19 cellular contexts compared by ENCODE assay signal in the genomic region with DNA sequence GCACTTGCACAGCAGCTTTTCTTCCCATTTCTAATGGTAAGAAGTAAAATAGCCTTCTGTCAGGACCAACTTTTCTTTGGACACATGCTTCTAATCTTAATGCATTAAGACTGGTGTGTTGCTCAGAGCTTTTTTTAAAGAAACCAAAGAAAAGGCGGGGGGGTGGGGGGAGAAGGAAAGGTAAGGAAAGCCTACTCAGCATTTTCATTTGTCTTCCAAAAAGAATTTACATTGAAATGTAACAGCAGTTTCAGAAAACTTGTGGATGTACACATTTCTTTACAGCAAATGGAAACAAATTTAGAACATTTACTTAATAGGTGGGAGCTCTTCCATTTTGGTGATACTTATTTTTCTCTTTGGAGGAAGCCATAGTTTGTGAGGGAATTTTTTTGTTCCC. TPM values are rescaled to one million over a fixed set of nuclear protein-coding genes. Genes with fewer than 3 reads are reported as not detected.
DNase-seq lines count a peak whose midpoint lies in the region; ATAC-seq and TF ChIP-seq lines count a peak whose summit lies in the region.
"Had no signal": no experiment of that assay in that cellular context is flagged by ENCODE, and none has a peak within 500 bp of the region (broad histone marks: within the 10 kb centered on the region; RNA-seq: fewer than 3 reads in every experiment).

No MANE protein-coding gene starts in this region.

- no CpG with 5 or more reads among the region's 1 CpG for WGBS in H9 (ENCODE audit: extremely low coverage, insufficient read length, low lambda C conversion rate)
- 69% methylated on average over 1 of the region's 1 CpG for WGBS in hepatocyte (ENCODE audit: low lambda C conversion rate, missing lambda C conversion rate)
- WGBS in smooth muscle cell (ENCODE audit: low lambda C conversion rate), result 74% methylated on average over 1 of the region's 1 CpG
- no CpG with 5 or more reads among the region's 1 CpG for WGBS in trophoblast cell (ENCODE audit: extremely low coverage, insufficient coverage, insufficient read length)

- H3K79me2 ChIP-seq in H9 (ENCODE audit: insufficient read depth, low read length) (peaks cover 8% of the 10 kb centered on the region; the same call in 1 of the 2 replicates), Karpas-422 (ENCODE audit: low read length) (peaks cover 93% of the 10 kb centered on the region), hepatocyte (peaks cover 88% of the 10 kb centered on the region), smooth muscle cell (ENCODE audit: low read depth) (peaks cover 86% of the 10 kb centered on the region), trophoblast cell (ENCODE audit: control insufficient read depth, insufficient read depth, low read length, poor library complexity) (no peaks in the 10 kb centered on the region)

- no peak overlapping the region for H2BK20ac ChIP-seq in H9 (ENCODE audit: low read depth, low read length, poor library complexity, severe bottlenecking)

- H3K56ac ChIP-seq in H9 (ENCODE audit: insufficient read length, low read depth, low read length), result no peak overlapping the region

- no peak overlapping the region for H3K4me3 ChIP-seq in Karpas-422 (ENCODE audit: low read length)
- H3K4me3 ChIP-seq in hepatocyte, result no peak overlapping the region
- no peak overlapping the region for H3K4me3 ChIP-seq in smooth muscle cell
- H3K4me3 ChIP-seq in trophoblast cell (ENCODE audit: low read depth, low read length), result no peak overlapping the region

- H2AFZ ChIP-seq in H9 (ENCODE audit: low read length), result no peak overlapping the region
- H2AFZ ChIP-seq in Karpas-422 (ENCODE audit: low read length), result no peak overlapping the region
- H2AFZ ChIP-seq in hepatocyte, result no peak overlapping the region
- H2AFZ ChIP-seq in smooth muscle cell (ENCODE audit: low read depth), result no peak overlapping the region
- H2AFZ ChIP-seq in trophoblast cell (ENCODE audit: insufficient read depth, low read length, poor library complexity), result no peak overlapping the region

- DNase-seq in H9 (no peak), Karpas-422 (no peak), hepatocyte (ENCODE audit: low spot score) (no peak), smooth muscle cell (lab: John Stamatoyannopoulos, UW; ENCODE audit: unreplicated experiment) (no peak), trophoblast cell (no peak), COR-L47 (lab: John Stamatoyannopoulos, UW) (no peak)
- DNase-seq: AML-193; C1 segment of cervical spinal cord; Calu3; CD8-positive, alpha-beta T cell; GDM1; MM.1S; NCI-H1048; NCI-H1417 treated with DMSO at 0.1 percent for 48 hours; NCI-H187; NCI-H2107; T-cell had no signal

- H4K20me1 ChIP-seq in H9 (ENCODE audit: control insufficient read depth, insufficient read depth, insufficient read length) (no peaks in the 10 kb centered on the region), Karpas-422 (ENCODE audit: insufficient read depth, low read depth, low read length) (peaks cover 12% of the 10 kb centered on the region; the same call in 1 of the 2 replicates), hepatocyte (ENCODE audit: insufficient read depth, poor library complexity, severe bottlenecking) (no peaks in the 10 kb centered on the region), smooth muscle cell (ENCODE audit: low read depth) (peaks cover 95% of the 10 kb centered on the region)

- H3K27ac ChIP-seq in H9 (ENCODE audit: insufficient read length, low read depth, low read length), result peak overlapping the region; percentile 30
- peak overlapping the region; percentile 40 for H3K27ac ChIP-seq in Karpas-422 (ENCODE audit: low read length)
- no peak overlapping the region for H3K27ac ChIP-seq in hepatocyte
- no peak overlapping the region for H3K27ac ChIP-seq in smooth muscle cell (ENCODE audit: low read depth)
- H3K27ac ChIP-seq in trophoblast cell (ENCODE audit: low read depth, low read length), result no peak overlapping the region

- H4K12ac ChIP-seq in trophoblast cell (ENCODE audit: low read depth, low read length), result no peak overlapping the region

- H3K14ac ChIP-seq in H9 (ENCODE audit: insufficient read depth, low read length), result no peak overlapping the region
- no peak overlapping the region for H3K14ac ChIP-seq in trophoblast cell (ENCODE audit: low read length)

- no peak for ATAC-seq in HG02623 (IDR thresholded peaks at IDR 0.05; ENCODE audit: unreplicated experiment)
- ATAC-seq: CD8-positive, alpha-beta T cell; Panc1; T-cell had no signal

- H3K27me3 ChIP-seq in H9 (ENCODE audit: insufficient read depth, low read length) (no peaks in the 10 kb centered on the region), Karpas-422 (ENCODE audit: low read length) (no peaks in the 10 kb centered on the region), hepatocyte (no peaks in the 10 kb centered on the region), smooth muscle cell (ENCODE audit: low read depth) (no peaks in the 10 kb centered on the region), trophoblast cell (ENCODE audit: insufficient read depth, low read length) (no peaks in the 10 kb centered on the region)

- H3K4me2 ChIP-seq in H9 (ENCODE audit: insufficient read depth, insufficient read length, low read length) (no peak overlapping the region), Karpas-422 (ENCODE audit: low read depth, low read length, poor library complexity, severe bottlenecking) (no peak overlapping the region), hepatocyte (peak overlapping the region; percentile 1), smooth muscle cell (no peak overlapping the region), trophoblast cell (ENCODE audit: low read length) (no peak overlapping the region)

- H3K9ac ChIP-seq in H9 (ENCODE audit: extremely low read depth, insufficient read length, low read length), result no peak overlapping the region
- no peak overlapping the region for H3K9ac ChIP-seq in Karpas-422 (ENCODE audit: low read length)
- H3K9ac ChIP-seq in smooth muscle cell (ENCODE audit: low read depth), result no peak overlapping the region
- H3K9ac ChIP-seq in trophoblast cell (ENCODE audit: low read length), result no peak overlapping the region

- H3K23ac ChIP-seq in H9 (ENCODE audit: insufficient read length, low read depth, low read length), result no peak overlapping the region
- H3K23ac ChIP-seq in trophoblast cell (ENCODE audit: low read length), result no peak overlapping the region

- peak overlapping the region in 2 of 3 experiments; percentile 15 to 75; a peak in 3 of 7 replicates for H3K27ac Mint-ChIP-seq in H9
- H3K27ac Mint-ChIP-seq: CD8-positive, alpha-beta T cell; T-cell had no signal

- H4K8ac ChIP-seq in H9 (replicated peaks; ENCODE audit: insufficient read length, low read depth, low read length) (no peak overlapping the region), trophoblast cell (ENCODE audit: low read depth, low read length) (no peak overlapping the region)

- H2BK12ac ChIP-seq in H9 (ENCODE audit: insufficient read length, low read depth, low read length), result no peak overlapping the region
- H2BK12ac ChIP-seq in trophoblast cell (ENCODE audit: low read length), result no peak overlapping the region

- H2BK120ac ChIP-seq in H9 (ENCODE audit: low read depth, low read length, poor library complexity, severe bottlenecking), result no peak overlapping the region
- H2BK120ac ChIP-seq in trophoblast cell (ENCODE audit: insufficient read depth, low read length, poor library complexity), result no peak overlapping the region

- TF ChIP-seq CTCF in H9 (conservative IDR thresholded peaks at IDR 0.05) (no peak), hepatocyte (IDR thresholded peaks at IDR 0.05; ENCODE audit: poor library complexity) (no peak), smooth muscle cell (IDR thresholded peaks at IDR 0.05; ENCODE audit: borderline replicate concordance, insufficient read depth, poor library complexity, severe bottlenecking) (no peak)

- H3K9me2 ChIP-seq in Karpas-422 (replicated peaks; ENCODE audit: insufficient read depth, low read length), result no peaks in the 10 kb centered on the region
- no peaks in the 10 kb centered on the region for H3K9me2 ChIP-seq in hepatocyte (replicated peaks; ENCODE audit: insufficient read depth)

- H2BK15ac ChIP-seq in H9 (ENCODE audit: low read depth, low read length), result no peak overlapping the region

- no peak overlapping the region for H4K5ac ChIP-seq in H9 (ENCODE audit: insufficient read length, low read depth, low read length)

- H2AK5ac ChIP-seq in H9 (ENCODE audit: insufficient read length, low read length) (no peak overlapping the region), trophoblast cell (ENCODE audit: low read length) (no peak overlapping the region)

- no peak overlapping the region for H3T11ph ChIP-seq in H9 (ENCODE audit: low read length)

- H3F3A ChIP-seq in smooth muscle cell (ENCODE audit: low read depth), result no peaks in the 10 kb centered on the region

- H3K4me1 ChIP-seq in H9 (ENCODE audit: insufficient read depth, low read length), result peaks cover 6% of the 10 kb centered on the region
- peaks cover 61% of the 10 kb centered on the region for H3K4me1 ChIP-seq in Karpas-422 (ENCODE audit: low read length)
- peaks cover 7% of the 10 kb centered on the region for H3K4me1 ChIP-seq in hepatocyte (ENCODE audit: insufficient read depth)
- peaks cover 11% of the 10 kb centered on the region for H3K4me1 ChIP-seq in smooth muscle cell (ENCODE audit: low read depth)
- H3K4me1 ChIP-seq in trophoblast cell (ENCODE audit: control insufficient read depth in 1 of 2, insufficient read depth in 2 of 2, low read length in 2 of 2), result no peaks in the 10 kb centered on the region

- peaks cover 14 to 22% of the 10 kb centered on the region in 2 experiments for H3K9me3 Mint-ChIP-seq in H9
- H3K9me3 Mint-ChIP-seq: CD8-positive, alpha-beta T cell had no signal

- H3K4ac ChIP-seq in H9 (ENCODE audit: low read depth, low read length) (no peak overlapping the region), trophoblast cell (ENCODE audit: low read depth, low read length) (no peak overlapping the region)

- H4K91ac ChIP-seq in H9 (ENCODE audit: insufficient read length, low read depth, low read length) (no peak overlapping the region), trophoblast cell (ENCODE audit: low read depth, low read length) (no peak overlapping the region)

- H3K36me3 Mint-ChIP-seq in H9 (ENCODE audit: insufficient read depth in 1 of 3, low read depth in 3 of 3), result peaks cover 11 to 24% (median 19%) of the 10 kb centered on the region in 3 experiments

- H3K18ac ChIP-seq in H9 (ENCODE audit: insufficient read length, low read depth, low read length) (no peak overlapping the region), trophoblast cell (ENCODE audit: low read length) (no peak overlapping the region)

- H3K79me1 ChIP-seq in H9 (ENCODE audit: insufficient read depth, low read depth, low read length, poor library complexity, severe bottlenecking), result peaks cover 4% of the 10 kb centered on the region
- no peaks in the 10 kb centered on the region for H3K79me1 ChIP-seq in trophoblast cell (ENCODE audit: low read length)

- H3K27me3 Mint-ChIP-seq in H9 (ENCODE audit: low read depth), result no peaks in the 10 kb centered on the region
- H3K27me3 Mint-ChIP-seq: T-cell had no signal

- H3K9me3 ChIP-seq in H9 (ENCODE audit: control insufficient read depth, low read depth, low read length), result no peaks in the 10 kb centered on the region
- no peaks in the 10 kb centered on the region for H3K9me3 ChIP-seq in Karpas-422 (ENCODE audit: low read length)
- H3K9me3 ChIP-seq in hepatocyte (ENCODE audit: low read depth), result no peaks in the 10 kb centered on the region
- H3K9me3 ChIP-seq in smooth muscle cell (replicated peaks; ENCODE audit: low read depth), result no peaks in the 10 kb centered on the region
- no peaks in the 10 kb centered on the region for H3K9me3 ChIP-seq in trophoblast cell (ENCODE audit: insufficient read depth, low read depth, low read length)

- no peaks in the 10 kb centered on the region for H3K23me2 ChIP-seq in H9 (ENCODE audit: insufficient read length, low read depth, low read length, poor library complexity, severe bottlenecking)

- H2BK5ac ChIP-seq in H9 (ENCODE audit: insufficient read length, low read length) (no peak overlapping the region), trophoblast cell (ENCODE audit: low read depth, low read length, poor library complexity) (no peak overlapping the region)

- H3K36me3 ChIP-seq in Karpas-422 (ENCODE audit: insufficient read depth, low read length) (no peaks in the 10 kb centered on the region), hepatocyte (replicated peaks; ENCODE audit: insufficient read depth, low read depth) (no peaks in the 10 kb centered on the region), smooth muscle cell (ENCODE audit: low read depth) (no peaks in the 10 kb centered on the region), trophoblast cell (ENCODE audit: control insufficient read depth in 1 of 2, insufficient read depth in 2 of 2, low read length in 2 of 2) (no peaks in the 10 kb centered on the region)

- no peak overlapping the region for H3K4me3 Mint-ChIP-seq in H9
- H3K4me3 Mint-ChIP-seq: CD8-positive, alpha-beta T cell; T-cell had no signal

- H3K4me1 Mint-ChIP-seq in H9, result peaks cover 39 to 57% of the 10 kb centered on the region in 2 experiments

RNA-seq across cellular contexts. Expression of gene NLK, which starts 49.6 kb away (rescaled TPM):
- total RNA-seq in H9 (2021) (30.9 and 31.8 TPM in 2 replicates), hepatocyte (24.9 and 29.1 TPM in 2 replicates), smooth muscle cell (10.1 and 18.0 TPM in 2 replicates)
- total RNA-seq in Karpas-422 (2014; rRNA removed; shearing (Covaris generic); ENCODE audit: low replicate concordance), result 36.0 and 60.0 TPM in 2 replicates
- polyA plus RNA-seq in hepatocyte (5.2 and 7.1 TPM in 2 replicates), smooth muscle cell (1.8 and 5.0 TPM in 2 replicates)
- 29.9 and 31.7 TPM in 2 replicates for polyA plus RNA-seq in trophoblast cell (2013)

Comparison
In these comparisons a context has a peak if more than half of its experiments do, and no peak if none do; other contexts are left out.
1. H3K27ac ChIP-seq: peak in H9 (single experiment) and Karpas-422 (single experiment); none in hepatocyte (single experiment), smooth muscle cell (single experiment) and trophoblast cell (single experiment).